1 cellular context compared by ENCODE assay signal in the genomic region with DNA sequence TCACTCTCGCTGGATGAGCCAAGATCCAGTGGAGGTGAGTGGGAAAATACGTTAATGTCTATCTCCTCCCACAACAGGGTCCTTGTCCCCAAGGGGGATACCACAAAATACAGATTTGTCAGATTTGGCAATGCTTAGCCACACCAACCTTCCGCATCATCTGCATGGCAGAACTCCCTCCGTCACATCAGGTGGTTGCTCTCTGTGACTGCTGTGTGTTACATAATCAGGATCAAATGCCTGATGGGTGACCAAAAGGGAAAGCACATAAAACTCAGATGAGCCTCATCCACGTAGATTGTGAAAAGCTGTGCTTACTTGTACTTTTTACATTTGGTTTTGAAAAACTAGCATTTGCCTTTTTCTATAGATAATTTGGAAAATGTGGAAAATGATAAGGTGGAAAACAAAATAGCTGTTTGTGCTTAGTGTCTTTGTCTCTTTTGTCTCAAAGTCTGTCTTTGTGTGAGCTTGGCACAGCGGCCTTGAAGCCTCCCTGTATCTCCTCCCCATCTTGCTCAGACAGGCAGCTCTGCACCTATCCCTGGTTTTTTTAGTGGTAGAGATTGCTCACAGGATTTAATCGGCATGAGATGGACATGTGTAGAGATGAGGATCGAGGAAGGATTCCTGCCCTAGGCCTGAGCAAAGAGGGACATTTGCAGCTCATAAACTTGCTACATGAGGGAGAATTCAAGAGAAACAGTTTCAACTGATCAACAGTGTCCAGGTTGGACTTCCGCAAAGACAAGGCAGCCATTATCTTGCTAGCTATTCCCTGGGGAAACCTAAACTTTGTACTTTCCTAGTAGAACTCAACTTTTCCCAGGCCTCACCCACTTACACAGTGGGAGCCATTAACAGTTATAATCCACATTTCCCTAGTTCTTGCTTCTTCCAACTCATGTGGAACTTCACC.
TF ChIP-seq lines count a peak whose summit lies in the region.

No MANE protein-coding gene starts in this region.

TF ChIP-seq in GM23338, 12 proteins besides CTCF, POLR2A, EP300 and RAD21 (continued from another document):
- TF ChIP-seq, protein P1, sequence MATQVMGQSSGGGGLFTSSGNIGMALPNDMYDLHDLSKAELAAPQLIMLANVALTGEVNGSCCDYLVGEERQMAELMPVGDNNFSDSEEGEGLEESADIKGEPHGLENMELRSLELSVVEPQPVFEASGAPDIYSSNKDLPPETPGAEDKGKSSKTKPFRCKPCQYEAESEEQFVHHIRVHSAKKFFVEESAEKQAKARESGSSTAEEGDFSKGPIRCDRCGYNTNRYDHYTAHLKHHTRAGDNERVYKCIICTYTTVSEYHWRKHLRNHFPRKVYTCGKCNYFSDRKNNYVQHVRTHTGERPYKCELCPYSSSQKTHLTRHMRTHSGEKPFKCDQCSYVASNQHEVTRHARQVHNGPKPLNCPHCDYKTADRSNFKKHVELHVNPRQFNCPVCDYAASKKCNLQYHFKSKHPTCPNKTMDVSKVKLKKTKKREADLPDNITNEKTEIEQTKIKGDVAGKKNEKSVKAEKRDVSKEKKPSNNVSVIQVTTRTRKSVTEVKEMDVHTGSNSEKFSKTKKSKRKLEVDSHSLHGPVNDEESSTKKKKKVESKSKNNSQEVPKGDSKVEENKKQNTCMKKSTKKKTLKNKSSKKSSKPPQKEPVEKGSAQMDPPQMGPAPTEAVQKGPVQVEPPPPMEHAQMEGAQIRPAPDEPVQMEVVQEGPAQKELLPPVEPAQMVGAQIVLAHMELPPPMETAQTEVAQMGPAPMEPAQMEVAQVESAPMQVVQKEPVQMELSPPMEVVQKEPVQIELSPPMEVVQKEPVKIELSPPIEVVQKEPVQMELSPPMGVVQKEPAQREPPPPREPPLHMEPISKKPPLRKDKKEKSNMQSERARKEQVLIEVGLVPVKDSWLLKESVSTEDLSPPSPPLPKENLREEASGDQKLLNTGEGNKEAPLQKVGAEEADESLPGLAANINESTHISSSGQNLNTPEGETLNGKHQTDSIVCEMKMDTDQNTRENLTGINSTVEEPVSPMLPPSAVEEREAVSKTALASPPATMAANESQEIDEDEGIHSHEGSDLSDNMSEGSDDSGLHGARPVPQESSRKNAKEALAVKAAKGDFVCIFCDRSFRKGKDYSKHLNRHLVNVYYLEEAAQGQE (IDR thresholded peaks at IDR 0.05; ENCODE audit: unreplicated experiment) = no peak
- TF ChIP-seq CREB1 (CRISPR knock-in tag; IDR thresholded peaks at IDR 0.05; ENCODE audit: low read depth) (no peak), JUNB (IDR thresholded peaks at IDR 0.05; ENCODE audit: unreplicated experiment) (no peak), POLR2AphosphoS5 (IDR thresholded peaks at IDR 0.05; ENCODE audit: low read depth) (no peak), STAT1 (IDR thresholded peaks at IDR 0.05; ENCODE audit: unreplicated experiment) (no peak)
- TF ChIP-seq, protein P2, sequence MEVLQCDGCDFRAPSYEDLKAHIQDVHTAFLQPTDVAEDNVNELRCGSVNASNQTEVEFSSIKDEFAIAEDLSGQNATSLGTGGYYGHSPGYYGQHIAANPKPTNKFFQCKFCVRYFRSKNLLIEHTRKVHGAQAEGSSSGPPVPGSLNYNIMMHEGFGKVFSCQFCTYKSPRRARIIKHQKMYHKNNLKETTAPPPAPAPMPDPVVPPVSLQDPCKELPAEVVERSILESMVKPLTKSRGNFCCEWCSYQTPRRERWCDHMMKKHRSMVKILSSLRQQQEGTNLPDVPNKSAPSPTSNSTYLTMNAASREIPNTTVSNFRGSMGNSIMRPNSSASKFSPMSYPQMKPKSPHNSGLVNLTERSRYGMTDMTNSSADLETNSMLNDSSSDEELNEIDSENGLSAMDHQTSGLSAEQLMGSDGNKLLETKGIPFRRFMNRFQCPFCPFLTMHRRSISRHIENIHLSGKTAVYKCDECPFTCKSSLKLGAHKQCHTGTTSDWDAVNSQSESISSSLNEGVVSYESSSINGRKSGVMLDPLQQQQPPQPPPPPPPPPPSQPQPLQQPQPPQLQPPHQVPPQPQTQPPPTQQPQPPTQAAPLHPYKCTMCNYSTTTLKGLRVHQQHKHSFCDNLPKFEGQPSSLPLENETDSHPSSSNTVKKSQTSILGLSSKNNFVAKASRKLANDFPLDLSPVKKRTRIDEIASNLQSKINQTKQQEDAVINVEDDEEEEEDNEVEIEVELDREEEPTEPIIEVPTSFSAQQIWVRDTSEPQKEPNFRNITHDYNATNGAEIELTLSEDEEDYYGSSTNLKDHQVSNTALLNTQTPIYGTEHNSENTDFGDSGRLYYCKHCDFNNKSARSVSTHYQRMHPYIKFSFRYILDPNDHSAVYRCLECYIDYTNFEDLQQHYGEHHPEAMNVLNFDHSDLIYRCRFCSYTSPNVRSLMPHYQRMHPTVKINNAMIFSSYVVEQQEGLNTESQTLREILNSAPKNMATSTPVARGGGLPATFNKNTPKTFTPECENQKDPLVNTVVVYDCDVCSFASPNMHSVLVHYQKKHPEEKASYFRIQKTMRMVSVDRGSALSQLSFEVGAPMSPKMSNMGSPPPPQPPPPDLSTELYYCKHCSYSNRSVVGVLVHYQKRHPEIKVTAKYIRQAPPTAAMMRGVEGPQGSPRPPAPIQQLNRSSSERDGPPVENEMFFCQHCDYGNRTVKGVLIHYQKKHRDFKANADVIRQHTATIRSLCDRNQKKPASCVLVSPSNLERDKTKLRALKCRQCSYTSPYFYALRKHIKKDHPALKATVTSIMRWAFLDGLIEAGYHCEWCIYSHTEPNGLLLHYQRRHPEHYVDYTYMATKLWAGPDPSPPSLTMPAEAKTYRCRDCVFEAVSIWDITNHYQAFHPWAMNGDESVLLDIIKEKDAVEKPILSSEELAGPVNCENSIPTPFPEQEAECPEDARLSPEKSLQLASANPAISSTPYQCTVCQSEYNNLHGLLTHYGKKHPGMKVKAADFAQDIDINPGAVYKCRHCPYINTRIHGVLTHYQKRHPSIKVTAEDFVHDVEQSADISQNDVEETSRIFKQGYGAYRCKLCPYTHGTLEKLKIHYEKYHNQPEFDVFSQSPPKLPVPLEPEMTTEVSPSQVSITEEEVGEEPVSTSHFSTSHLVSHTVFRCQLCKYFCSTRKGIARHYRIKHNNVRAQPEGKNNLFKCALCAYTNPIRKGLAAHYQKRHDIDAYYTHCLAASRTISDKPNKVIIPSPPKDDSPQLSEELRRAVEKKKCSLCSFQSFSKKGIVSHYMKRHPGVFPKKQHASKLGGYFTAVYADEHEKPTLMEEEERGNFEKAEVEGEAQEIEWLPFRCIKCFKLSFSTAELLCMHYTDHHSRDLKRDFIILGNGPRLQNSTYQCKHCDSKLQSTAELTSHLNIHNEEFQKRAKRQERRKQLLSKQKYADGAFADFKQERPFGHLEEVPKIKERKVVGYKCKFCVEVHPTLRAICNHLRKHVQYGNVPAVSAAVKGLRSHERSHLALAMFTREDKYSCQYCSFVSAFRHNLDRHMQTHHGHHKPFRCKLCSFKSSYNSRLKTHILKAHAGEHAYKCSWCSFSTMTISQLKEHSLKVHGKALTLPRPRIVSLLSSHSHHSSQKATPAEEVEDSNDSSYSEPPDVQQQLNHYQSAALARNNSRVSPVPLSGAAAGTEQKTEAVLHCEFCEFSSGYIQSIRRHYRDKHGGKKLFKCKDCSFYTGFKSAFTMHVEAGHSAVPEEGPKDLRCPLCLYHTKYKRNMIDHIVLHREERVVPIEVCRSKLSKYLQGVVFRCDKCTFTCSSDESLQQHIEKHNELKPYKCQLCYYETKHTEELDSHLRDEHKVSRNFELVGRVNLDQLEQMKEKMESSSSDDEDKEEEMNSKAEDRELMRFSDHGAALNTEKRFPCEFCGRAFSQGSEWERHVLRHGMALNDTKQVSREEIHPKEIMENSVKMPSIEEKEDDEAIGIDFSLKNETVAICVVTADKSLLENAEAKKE (CRISPR knock-in tag; IDR thresholded peaks at IDR 0.05) = no peak
- TF ChIP-seq, protein P3, sequence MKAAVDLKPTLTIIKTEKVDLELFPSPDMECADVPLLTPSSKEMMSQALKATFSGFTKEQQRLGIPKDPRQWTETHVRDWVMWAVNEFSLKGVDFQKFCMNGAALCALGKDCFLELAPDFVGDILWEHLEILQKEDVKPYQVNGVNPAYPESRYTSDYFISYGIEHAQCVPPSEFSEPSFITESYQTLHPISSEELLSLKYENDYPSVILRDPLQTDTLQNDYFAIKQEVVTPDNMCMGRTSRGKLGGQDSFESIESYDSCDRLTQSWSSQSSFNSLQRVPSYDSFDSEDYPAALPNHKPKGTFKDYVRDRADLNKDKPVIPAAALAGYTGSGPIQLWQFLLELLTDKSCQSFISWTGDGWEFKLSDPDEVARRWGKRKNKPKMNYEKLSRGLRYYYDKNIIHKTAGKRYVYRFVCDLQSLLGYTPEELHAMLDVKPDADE (IDR thresholded peaks at IDR 0.05) = no peak
TF ChIP-seq in GM23338: peak in this region for 0.
